Comparison of ENCODE assay signal across 8 cellular contexts in genomic region chr17:2786176-2786881, GRCh38. TPM values are rescaled to one million over a fixed set of nuclear protein-coding genes. Genes with fewer than 3 reads are reported as not detected.
DNase-seq lines count a peak whose midpoint lies in the region; ATAC-seq and TF ChIP-seq lines count a peak whose summit lies in the region.

No MANE protein-coding gene starts in this region.

- H3K36me3 ChIP-seq in H7 (replicated peaks; ENCODE audit: control insufficient read depth, insufficient read depth, low read length) (no peaks in the 10 kb centered on the region), parathyroid adenoma (ENCODE audit: control insufficient read depth, insufficient read depth, low read length) (no peaks in the 10 kb centered on the region), transverse colon (no peaks in the 10 kb centered on the region)

- peak; percentile 97 for ATAC-seq in SK-N-SH treated with all-trans-retinoic acid at 6 μM for 48 hours

- no peaks in the 10 kb centered on the region for H3K27me3 ChIP-seq in H7 (ENCODE audit: control insufficient read depth, insufficient read depth, low read length)
- no peaks in the 10 kb centered on the region for H3K27me3 ChIP-seq in parathyroid adenoma (ENCODE audit: control insufficient read depth, insufficient read depth, low read length)
- H3K27me3 ChIP-seq in transverse colon, result no peaks in the 10 kb centered on the region

- TF ChIP-seq EP300 in transverse colon (IDR thresholded peaks at IDR 0.05; ENCODE audit: low read depth), result no peak

- in situ Hi-C loops in transverse colon (cut with MboI; ENCODE audit: low pct_ligation_motif_present in 1 of 4, low pct_unique_long_range_greater_than_20kb in 1 of 4, low sequenced_read_pairs in 3 of 4), result no loop called here

- intact Hi-C loops in transverse colon (cut with DNase I; ENCODE audit: low total_unique reads), result no loop called here

- H3K4me1 ChIP-seq in parathyroid adenoma, result no peaks in the 10 kb centered on the region
- H3K4me1 ChIP-seq in transverse colon, result peaks cover 0 to 14% (median 4%) of the 10 kb centered on the region in 4 donors

- H3K27ac ChIP-seq in parathyroid adenoma (no peak overlapping the region), transverse colon (peak overlapping the region; percentile 46 to 74 (median 62))

- H3K4me3 ChIP-seq in H7 (ENCODE audit: insufficient read depth, low read depth, low read length) (no peak overlapping the region), parathyroid adenoma (ENCODE audit: low read depth, low read length) (no peak overlapping the region), transverse colon (peak overlapping the region in 1 of 4 donors; percentile 5)

- TF ChIP-seq POLR2A in transverse colon (IDR thresholded peaks at IDR 0.05), result no peak

- H2AFZ ChIP-seq in parathyroid adenoma, result peak overlapping the region; percentile 31

- H3K9me3 ChIP-seq in parathyroid adenoma (ENCODE audit: control insufficient read depth, low read length) (no peaks in the 10 kb centered on the region), transverse colon (no peaks in the 10 kb centered on the region)

- no peak overlapping the region for H3K9ac ChIP-seq in parathyroid adenoma

- DNase-seq in CMK (ENCODE audit: low read depth), result peak; percentile 76
- DNase-seq in H7, result peak; percentile 97
- peak; percentile 85 for DNase-seq in NCI-H1436 (lab: John Stamatoyannopoulos, UW)
- peak; percentile 92 for DNase-seq in activated naive CD4-positive, alpha-beta T cell treated with Interleukin-2 at 50 U/mL for 16 hours
- DNase-seq in glomerular endothelial cell (ENCODE audit: extremely low read depth, low read depth, low spot score), result peak; percentile 37
- peak; percentile 96 for DNase-seq in transverse colon

- TF ChIP-seq CTCF in parathyroid adenoma (IDR thresholded peaks at IDR 0.05) (peak; percentile 66), transverse colon (IDR thresholded peaks at IDR 0.05) (peak; percentile 55 to 95 (median 85))

- WGBS in transverse colon (ENCODE audit: low coverage in 1 of 2), 2 donors, result 3 to 23% methylated on average over 12 to 21 of the region's 21 CpGs

- H3K4me2 ChIP-seq in parathyroid adenoma (ENCODE audit: low read length), result no peak overlapping the region

- no peaks in the 10 kb centered on the region for H3K79me2 ChIP-seq in parathyroid adenoma

TF ChIP-seq in SK-N-SH treated with all-trans-retinoic acid at 6 μM for 48 hours, 23 proteins besides CTCF, POLR2A, EP300 and RAD21:
- no peak for TF ChIP-seq ZC3H10 (CRISPR knock-in tag; IDR thresholded peaks at IDR 0.05)
- TF ChIP-seq TCF4 (CRISPR knock-in tag; IDR thresholded peaks at IDR 0.05; ENCODE audit: borderline replicate concordance), result 0 out of 2 replicates have a peak, but pooled peaks have one; percentile 30
- TF ChIP-seq PPARA (CRISPR knock-in tag; IDR thresholded peaks at IDR 0.05; ENCODE audit: borderline replicate concordance), result no peak

RNA-seq across cellular contexts. Expression of gene RAP1GAP2, which starts 9.9 kb away (rescaled TPM):
- total RNA-seq in H7 (2014; rRNA removed; shearing (Covaris generic)), result 35.5 and 45.7 TPM in 2 replicates
- 5.1 and 9.4 TPM in 2 replicates for total RNA-seq in glomerular endothelial cell
- total RNA-seq in transverse colon, result 10 to 100 TPM; 23.0 to 39.6 (median 33.9) TPM

RNA-seq across cellular contexts. Expression of gene CCDC92B, which starts 36.9 kb away (rescaled TPM):
- total RNA-seq in H7 (2014; rRNA removed; shearing (Covaris generic)), result 2.5 and 3.7 TPM in 2 replicates
- total RNA-seq in glomerular endothelial cell, result not detected in 2 replicates
- under 1 TPM in 3 of 4 donors, not detected in 1; 0.48 to 0.82 (median 0.75) TPM for total RNA-seq in transverse colon

Comparison
In these comparisons a context has a peak if more than half of its experiments do, and no peak if none do; other contexts are left out.
1. DNase-seq: peak in every context shown above with its lines; median percentile 97 in H7; 96 in transverse colon; 92 in activated naive CD4-positive, alpha-beta T cell treated with Interleukin-2 at 50 U/mL for 16 hours; 85 in NCI-H1436; 76 in CMK; 37 in glomerular endothelial cell.